ENCODE assay signal across 8 cellular contexts in the genomic region with DNA sequence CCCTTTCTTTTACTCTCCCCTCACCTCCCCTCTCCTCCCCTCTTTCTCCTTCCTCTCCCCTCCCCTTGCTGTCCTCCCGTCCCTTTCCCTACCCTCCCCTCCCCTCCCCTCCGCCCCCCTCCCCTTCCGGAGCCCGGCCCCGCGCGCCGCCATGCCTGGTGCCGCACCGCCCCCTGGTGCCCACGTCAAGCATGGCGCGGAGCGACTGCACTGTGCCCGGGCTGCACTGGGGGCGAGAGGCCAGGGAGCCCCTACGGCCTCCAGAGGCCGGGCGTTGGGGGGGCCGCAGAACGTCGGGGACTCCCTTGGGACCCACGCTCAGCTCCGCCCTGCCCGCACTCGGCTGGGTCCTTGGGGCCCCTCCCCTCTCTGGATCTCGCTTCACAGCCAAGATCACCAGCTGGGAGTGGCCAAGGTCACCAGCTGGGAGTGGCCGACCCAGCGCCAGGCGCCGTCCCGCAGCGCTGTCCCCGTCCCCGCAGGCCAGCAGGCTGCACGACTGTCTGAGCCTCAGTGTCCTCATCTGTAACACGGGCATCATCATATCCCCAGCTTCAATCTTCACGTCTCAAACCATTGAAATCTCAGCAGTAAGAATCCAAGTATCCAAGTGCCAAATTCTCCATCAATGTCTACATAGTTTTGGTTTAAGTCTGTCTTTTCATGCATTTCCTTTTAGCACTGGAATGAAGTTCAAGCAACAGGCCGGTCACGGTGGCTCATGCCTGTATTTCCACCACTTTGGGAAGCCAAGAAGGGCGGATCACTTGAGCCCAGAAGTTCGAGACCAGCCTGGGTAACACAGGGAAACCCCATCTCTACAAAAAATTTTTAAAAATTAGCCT. TPM values are rescaled to one million over a fixed set of nuclear protein-coding genes. Genes with fewer than 3 reads are reported as not detected.
DNase-seq lines count a peak whose midpoint lies in the region; ATAC-seq, FAIRE-seq and TF ChIP-seq lines count a peak whose summit lies in the region.

No MANE protein-coding gene starts in this region.

- ATAC-seq in A549 = peak; percentile 82 to 91
- peak; percentile 84 for ATAC-seq in gastroesophageal sphincter

- H3K36me3 ChIP-seq in SJSA1 (no peaks in the 10 kb centered on the region), gastroesophageal sphincter (no peaks in the 10 kb centered on the region)

- H3K4me2 ChIP-seq in A549 = peak overlapping the region; percentile 99

- H3K4me1 ChIP-seq in A549 = peaks cover 7% of the 10 kb centered on the region; the same call in 1 of the 3 replicates
- H3K4me1 ChIP-seq in SJSA1 (replicated peaks) = peaks cover 6% of the 10 kb centered on the region
- peaks cover 0 to 26% (median 17%) of the 10 kb centered on the region in 3 donors for H3K4me1 ChIP-seq in gastroesophageal sphincter

- WGBS in A549 (ENCODE audit: missing lambda C conversion rate) = 16% methylated on average over 10 of the region's 42 CpGs
- WGBS in gastroesophageal sphincter (ENCODE audit: low coverage in 1 of 2), 2 donors = 0 to 17% methylated on average over 2 to 11 of the region's 42 CpGs

- H3K27me3 ChIP-seq in SJSA1 (replicated peaks) = no peaks in the 10 kb centered on the region
- H3K27me3 ChIP-seq in gastroesophageal sphincter = no peaks in the 10 kb centered on the region

- FAIRE-seq in A549 (lab: Jason Lieb, UNC) (no peak), GM18507 (lab: Jason Lieb, UNC) (no peak)

- peak; percentile 67 for TF ChIP-seq CTCF in A549 (IDR thresholded peaks at IDR 0.05)
- peak; percentile 61 to 94 (median 74) for TF ChIP-seq CTCF in gastroesophageal sphincter (IDR thresholded peaks at IDR 0.05)

- peak; percentile 61 to 68 for DNase-seq in A549 (ENCODE audit: low read depth in 1 of 2, low spot score in 1 of 2)
- peak; percentile 55 for DNase-seq in GM18507 (ENCODE audit: extremely low spot score, insufficient read length, low read depth)
- DNase-seq in Jurkat, Clone E6-1 (ENCODE audit: low read depth, low spot score) = peak; percentile 44
- peak; percentile 72 to 75 for DNase-seq in SJSA1 (ENCODE audit: low read depth in 1 of 2, low spot score in 2 of 2)
- DNase-seq in activated naive CD4-positive, alpha-beta T cell treated with Interleukin-2 at 50 U/mL for 16 hours = peak; percentile 79
- DNase-seq in occipital lobe (lab: John Stamatoyannopoulos, UW) = peak; percentile 30
- DNase-seq in superior temporal gyrus (ENCODE audit: extremely low spot score) = peak; percentile 57

- CTCF ChIA-PET in A549 (lab: Yijun Ruan, JAX) = interaction anchor here (0.6 to 9.9 kb wide), 29 partner anchors 9 to 1160 kb away, joined by 3 to 68 read pairs (median 3); a partner anchor contains a TSS

- POLR2A ChIA-PET in A549 (lab: Yijun Ruan, JAX) = no interaction called here

- TF ChIP-seq EP300 in A549 (IDR thresholded peaks at IDR 0.05) = no peak
- TF ChIP-seq EP300 in gastroesophageal sphincter (IDR thresholded peaks at IDR 0.05) = no peak

- TF ChIP-seq RAD21 in A549 (conservative IDR thresholded peaks at IDR 0.05 in 1 of 2, IDR thresholded peaks at IDR 0.05 in 1 of 2) = peak; percentile 57 to 79

- TF ChIP-seq POLR2A in A549 (IDR thresholded peaks at IDR 0.05; ENCODE audit: low read length) (no peak), gastroesophageal sphincter (IDR thresholded peaks at IDR 0.05) (no peak)

- H3K4me3 ChIP-seq in A549 = peak overlapping the region; percentile 60
- peak overlapping the region; percentile 50 for H3K4me3 ChIP-seq in Jurkat, Clone E6-1 (ENCODE audit: low read length)
- peak overlapping the region; percentile 48 for H3K4me3 ChIP-seq in SJSA1
- H3K4me3 ChIP-seq in gastroesophageal sphincter = peak overlapping the region; percentile 63 to 70

- no peaks in the 10 kb centered on the region for H3K9me3 ChIP-seq in A549
- H3K9me3 ChIP-seq in SJSA1 (replicated peaks) = no peaks in the 10 kb centered on the region
- no peaks in the 10 kb centered on the region for H3K9me3 ChIP-seq in gastroesophageal sphincter

- H3K27ac ChIP-seq in A549 (peak overlapping the region; percentile 91 to 99), SJSA1 (no peak overlapping the region), gastroesophageal sphincter (peak overlapping the region in 3 of 4 donors; percentile 69 to 82 (median 71))

TF ChIP-seq in A549, 52 proteins besides CTCF, POLR2A, EP300 and RAD21:
- no peak for TF ChIP-seq ZNF302 (CRISPR knock-in tag; IDR thresholded peaks at IDR 0.05)
- peak; percentile 51 for TF ChIP-seq SMC3 (IDR thresholded peaks at IDR 0.05)
- TF ChIP-seq KDM5A (IDR thresholded peaks at IDR 0.05) = peak; percentile 28; the same call in 1 of the 2 replicates

RNA-seq across cellular contexts. Expression of a gene that starts 42.5 kb away (rescaled TPM):
- polyA plus RNA-seq in A549 (2011; rRNA removed) (13.5 and 17.5 TPM in 2 replicates), A549 (2017; fragmentation: RNase III; extraction: RNeasy Plus Mini Kit Qiagen cat#74134 plus additional on column Dnase treatment) (15.3 to 21.0 TPM (median 19.5 TPM) in 3 replicates)
- 29.8 and 44.2 TPM in 2 replicates for polyA plus RNA-seq in A549 (2012; cell fraction: cytosol; rRNA removed)
- 65.6 and 66.2 TPM in 2 replicates for polyA plus RNA-seq in A549 (2012; cell fraction: nucleus; rRNA removed)
- polyA minus RNA-seq in A549 (2011; rRNA and poly(A)+ RNA removed) = 21.4 TPM in 2 replicates
- 35.2 TPM for polyA plus RNA-seq in Jurkat, Clone E6-1 (2012; ENCODE audit: insufficient read depth, insufficient read length)
- total RNA-seq in SJSA1 (2014; rRNA removed; shearing (Covaris generic)) = 60.5 and 73.9 TPM in 2 replicates
- total RNA-seq in gastroesophageal sphincter (10 to 100 TPM; 25.6 to 36.3 (median 33.2) TPM), occipital lobe (18.6 TPM)

RNA-seq across cellular contexts. Expression of a gene that starts 50.2 kb away (rescaled TPM):
- 38.7 and 40.5 TPM in 2 replicates for polyA plus RNA-seq in A549 (2011; rRNA removed)
- 85.9 and 103 TPM in 2 replicates for polyA plus RNA-seq in A549 (2012; cell fraction: cytosol; rRNA removed)
- 175 and 192 TPM in 2 replicates for polyA plus RNA-seq in A549 (2012; cell fraction: nucleus; rRNA removed)
- polyA plus RNA-seq in A549 (2017; fragmentation: RNase III; extraction: RNeasy Plus Mini Kit Qiagen cat#74134 plus additional on column Dnase treatment) = 60.2 to 65.7 TPM (median 64.5 TPM) in 3 replicates
- polyA minus RNA-seq in A549 (2011; rRNA and poly(A)+ RNA removed) = 79.0 and 89.3 TPM in 2 replicates
- polyA plus RNA-seq in Jurkat, Clone E6-1 (2012; ENCODE audit: insufficient read depth, insufficient read length) = 153 TPM
- total RNA-seq in SJSA1 (2014; rRNA removed; shearing (Covaris generic)) = 90.1 and 130 TPM in 2 replicates
- total RNA-seq in gastroesophageal sphincter = 1 to 10 TPM; 2.3 to 6.5 (median 4.5) TPM
- 16.8 TPM for total RNA-seq in occipital lobe
